Comparison of ENCODE assay signal across 5 cellular contexts in genomic region chr16:73853968-73854367, GRCh38.
"Had no signal": no experiment of that assay in that cellular context is flagged by ENCODE, and none has a peak within 500 bp of the region (broad histone marks: within the 10 kb centered on the region; RNA-seq: fewer than 3 reads in every experiment).

No MANE protein-coding gene starts in this region.

- H3K4me3 ChIP-seq: K562 had no signal

- H3K27ac ChIP-seq: HL-60 had no signal

- DNase-seq: IMR-90, KBM-7 had no signal

- ATAC-seq: HepG2, K562 had no signal
